In the genomic region with DNA sequence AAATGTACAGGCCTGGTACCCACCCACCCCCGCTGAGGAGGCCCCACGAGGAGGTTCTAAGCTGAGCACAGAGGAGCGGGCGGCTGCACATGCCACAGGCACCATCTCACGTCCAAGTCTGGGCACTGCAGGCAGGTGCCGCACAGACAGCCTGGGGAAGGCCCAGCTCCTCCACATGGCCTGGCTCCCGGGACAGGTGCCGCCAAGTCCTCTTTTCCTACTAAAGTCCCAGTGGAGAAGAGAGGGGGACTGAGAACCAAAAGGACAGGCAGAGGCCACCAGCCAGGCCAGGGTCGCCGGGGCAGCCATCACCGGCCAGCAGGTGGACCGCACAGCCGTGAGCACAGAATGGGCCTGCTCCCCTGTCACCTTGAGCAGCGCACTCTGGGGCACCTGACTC, we compare ENCODE assay signal across 1 cellular context.
TF ChIP-seq lines count a peak whose summit lies in the region.

No MANE protein-coding gene starts in this region.

TF ChIP-seq in H1, 55 proteins besides CTCF, POLR2A, EP300 and RAD21 (continued from another document):
- TF ChIP-seq RNF2 (IDR thresholded peaks at IDR 0.05; ENCODE audit: borderline replicate concordance, low read depth, low read length, missing control alignments, poor library complexity, severe bottlenecking): no peak
- no peak for TF ChIP-seq BACH1 (IDR thresholded peaks at IDR 0.05; ENCODE audit: low read length)
- TF ChIP-seq EGR1 (IDR thresholded peaks at IDR 0.05; ENCODE audit: borderline replicate concordance, low read depth, low read length): no peak
- no peak for TF ChIP-seq SIN3A (conservative IDR thresholded peaks at IDR 0.05 in 1 of 2, IDR thresholded peaks at IDR 0.05 in 1 of 2; ENCODE audit: low read depth in 1 of 2, low read length in 2 of 2)
- no peak for TF ChIP-seq NANOG (IDR thresholded peaks at IDR 0.05; ENCODE audit: insufficient read depth, low read depth, low read length, poor library complexity, severe bottlenecking)
- no peak for TF ChIP-seq SUZ12 (IDR thresholded peaks at IDR 0.05; ENCODE audit: low read length)
